ENCODE assay signal across 1 cellular context in the genomic region with DNA sequence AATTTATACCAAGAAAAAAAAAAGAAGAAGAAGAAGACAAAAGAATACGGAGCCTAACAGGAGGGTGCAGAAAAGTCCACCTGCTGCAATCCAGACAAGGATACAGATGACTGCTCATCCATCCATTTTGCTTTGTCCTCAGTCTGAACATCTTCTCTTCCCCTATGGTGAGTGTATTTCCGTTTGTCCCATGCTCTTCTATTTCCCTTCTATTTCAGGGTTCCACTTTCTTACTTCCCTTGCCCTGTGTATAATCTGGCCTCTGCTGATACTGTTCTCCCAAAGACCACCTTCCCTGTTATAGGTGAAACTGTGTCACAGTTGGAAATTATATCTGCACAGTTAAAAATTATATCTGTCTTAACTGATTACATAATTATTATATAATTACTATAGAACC.
A peak's percentile ranks its signal among the peaks of the same experiment; 100 is the strongest.
TF ChIP-seq lines count a peak whose summit lies in the region.

No MANE protein-coding gene starts in this region.

TF ChIP-seq in K562, 482 proteins besides CTCF, POLR2A, EP300 and RAD21 (continued from another document):
- no peak for TF ChIP-seq PCBP2 (IDR thresholded peaks at IDR 0.05; ENCODE audit: low read depth, low read length, poor library complexity, severe bottlenecking)
- TF ChIP-seq, protein P1, sequence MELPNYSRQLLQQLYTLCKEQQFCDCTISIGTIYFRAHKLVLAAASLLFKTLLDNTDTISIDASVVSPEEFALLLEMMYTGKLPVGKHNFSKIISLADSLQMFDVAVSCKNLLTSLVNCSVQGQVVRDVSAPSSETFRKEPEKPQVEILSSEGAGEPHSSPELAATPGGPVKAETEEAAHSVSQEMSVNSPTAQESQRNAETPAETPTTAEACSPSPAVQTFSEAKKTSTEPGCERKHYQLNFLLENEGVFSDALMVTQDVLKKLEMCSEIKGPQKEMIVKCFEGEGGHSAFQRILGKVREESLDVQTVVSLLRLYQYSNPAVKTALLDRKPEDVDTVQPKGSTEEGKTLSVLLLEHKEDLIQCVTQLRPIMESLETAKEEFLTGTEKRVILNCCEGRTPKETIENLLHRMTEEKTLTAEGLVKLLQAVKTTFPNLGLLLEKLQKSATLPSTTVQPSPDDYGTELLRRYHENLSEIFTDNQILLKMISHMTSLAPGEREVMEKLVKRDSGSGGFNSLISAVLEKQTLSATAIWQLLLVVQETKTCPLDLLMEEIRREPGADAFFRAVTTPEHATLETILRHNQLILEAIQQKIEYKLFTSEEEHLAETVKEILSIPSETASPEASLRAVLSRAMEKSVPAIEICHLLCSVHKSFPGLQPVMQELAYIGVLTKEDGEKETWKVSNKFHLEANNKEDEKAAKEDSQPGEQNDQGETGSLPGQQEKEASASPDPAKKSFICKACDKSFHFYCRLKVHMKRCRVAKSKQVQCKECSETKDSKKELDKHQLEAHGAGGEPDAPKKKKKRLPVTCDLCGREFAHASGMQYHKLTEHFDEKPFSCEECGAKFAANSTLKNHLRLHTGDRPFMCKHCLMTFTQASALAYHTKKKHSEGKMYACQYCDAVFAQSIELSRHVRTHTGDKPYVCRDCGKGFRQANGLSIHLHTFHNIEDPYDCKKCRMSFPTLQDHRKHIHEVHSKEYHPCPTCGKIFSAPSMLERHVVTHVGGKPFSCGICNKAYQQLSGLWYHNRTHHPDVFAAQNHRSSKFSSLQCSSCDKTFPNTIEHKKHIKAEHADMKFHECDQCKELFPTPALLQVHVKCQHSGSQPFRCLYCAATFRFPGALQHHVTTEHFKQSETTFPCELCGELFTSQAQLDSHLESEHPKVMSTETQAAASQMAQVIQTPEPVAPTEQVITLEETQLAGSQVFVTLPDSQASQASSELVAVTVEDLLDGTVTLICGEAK (IDR thresholded peaks at IDR 0.05), result peak; percentile 69
- TF ChIP-seq, protein P1 (CRISPR knock-in tag; IDR thresholded peaks at IDR 0.05), result no peak
- no peak for TF ChIP-seq L3MBTL2 (IDR thresholded peaks at IDR 0.05)
